In the genomic region with DNA sequence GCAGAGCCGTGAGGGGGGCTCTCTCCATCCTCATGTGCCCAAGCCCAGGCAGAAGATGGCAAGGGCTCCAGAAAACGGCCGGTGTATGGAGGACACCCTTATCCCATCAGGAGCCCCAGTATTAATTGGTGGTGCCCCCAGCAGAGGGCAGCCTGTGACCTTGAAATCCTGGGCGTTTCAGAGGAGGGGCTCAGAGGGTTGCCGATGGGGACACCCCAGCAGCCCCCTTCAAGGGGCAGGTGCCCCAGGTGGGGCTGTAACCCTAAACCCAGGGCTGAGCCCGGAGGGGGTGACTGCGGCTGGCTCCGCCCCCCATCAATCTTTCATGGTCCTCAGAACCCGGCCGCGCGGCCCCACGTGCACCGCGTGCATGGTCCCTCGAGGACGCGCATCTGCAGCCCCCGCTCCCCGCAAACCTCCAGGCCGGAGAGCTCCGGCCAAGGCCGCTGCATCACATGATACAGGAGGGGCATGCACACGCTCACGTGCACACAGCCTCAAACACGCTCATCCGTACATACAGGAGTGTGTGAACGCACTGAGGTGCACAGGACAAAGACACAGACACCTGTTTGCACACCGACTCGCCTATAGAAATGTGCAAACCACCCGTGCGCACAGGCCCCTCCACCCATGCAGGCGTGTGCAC, we compare ENCODE assay signal across 1 cellular context.
TF ChIP-seq lines count a peak whose summit lies in the region.

No MANE protein-coding gene starts in this region.

TF ChIP-seq in K562, 482 proteins besides CTCF, POLR2A, EP300 and RAD21 (continued from another document and continues in another):
- TF ChIP-seq, protein P1, sequence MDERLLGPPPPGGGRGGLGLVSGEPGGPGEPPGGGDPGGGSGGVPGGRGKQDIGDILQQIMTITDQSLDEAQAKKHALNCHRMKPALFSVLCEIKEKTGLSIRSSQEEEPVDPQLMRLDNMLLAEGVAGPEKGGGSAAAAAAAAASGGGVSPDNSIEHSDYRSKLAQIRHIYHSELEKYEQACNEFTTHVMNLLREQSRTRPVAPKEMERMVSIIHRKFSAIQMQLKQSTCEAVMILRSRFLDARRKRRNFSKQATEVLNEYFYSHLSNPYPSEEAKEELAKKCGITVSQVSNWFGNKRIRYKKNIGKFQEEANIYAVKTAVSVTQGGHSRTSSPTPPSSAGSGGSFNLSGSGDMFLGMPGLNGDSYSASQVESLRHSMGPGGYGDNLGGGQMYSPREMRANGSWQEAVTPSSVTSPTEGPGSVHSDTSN (CRISPR knock-in tag; IDR thresholded peaks at IDR 0.05; ENCODE audit: low read depth), result no peak
- TF ChIP-seq, protein P1 (tag; conservative IDR thresholded peaks at IDR 0.05; ENCODE audit: low read depth), result peak; percentile 42; the same call in 1 of the 2 replicates
- TF ChIP-seq ZNF431 (CRISPR knock-in tag; IDR thresholded peaks at IDR 0.05), result peak; percentile 59; the same call in 1 of the 2 replicates
- TF ChIP-seq, protein P2, sequence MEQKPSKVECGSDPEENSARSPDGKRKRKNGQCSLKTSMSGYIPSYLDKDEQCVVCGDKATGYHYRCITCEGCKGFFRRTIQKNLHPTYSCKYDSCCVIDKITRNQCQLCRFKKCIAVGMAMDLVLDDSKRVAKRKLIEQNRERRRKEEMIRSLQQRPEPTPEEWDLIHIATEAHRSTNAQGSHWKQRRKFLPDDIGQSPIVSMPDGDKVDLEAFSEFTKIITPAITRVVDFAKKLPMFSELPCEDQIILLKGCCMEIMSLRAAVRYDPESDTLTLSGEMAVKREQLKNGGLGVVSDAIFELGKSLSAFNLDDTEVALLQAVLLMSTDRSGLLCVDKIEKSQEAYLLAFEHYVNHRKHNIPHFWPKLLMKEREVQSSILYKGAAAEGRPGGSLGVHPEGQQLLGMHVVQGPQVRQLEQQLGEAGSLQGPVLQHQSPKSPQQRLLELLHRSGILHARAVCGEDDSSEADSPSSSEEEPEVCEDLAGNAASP (IDR thresholded peaks at IDR 0.05), result no peak
- no peak for TF ChIP-seq SAFB2 (IDR thresholded peaks at IDR 0.05; ENCODE audit: borderline replicate concordance, low read depth, low read length, severe bottlenecking)
- TF ChIP-seq BHLHE40 (IDR thresholded peaks at IDR 0.05; ENCODE audit: low read length), result peak; percentile 88
- TF ChIP-seq, protein P3, sequence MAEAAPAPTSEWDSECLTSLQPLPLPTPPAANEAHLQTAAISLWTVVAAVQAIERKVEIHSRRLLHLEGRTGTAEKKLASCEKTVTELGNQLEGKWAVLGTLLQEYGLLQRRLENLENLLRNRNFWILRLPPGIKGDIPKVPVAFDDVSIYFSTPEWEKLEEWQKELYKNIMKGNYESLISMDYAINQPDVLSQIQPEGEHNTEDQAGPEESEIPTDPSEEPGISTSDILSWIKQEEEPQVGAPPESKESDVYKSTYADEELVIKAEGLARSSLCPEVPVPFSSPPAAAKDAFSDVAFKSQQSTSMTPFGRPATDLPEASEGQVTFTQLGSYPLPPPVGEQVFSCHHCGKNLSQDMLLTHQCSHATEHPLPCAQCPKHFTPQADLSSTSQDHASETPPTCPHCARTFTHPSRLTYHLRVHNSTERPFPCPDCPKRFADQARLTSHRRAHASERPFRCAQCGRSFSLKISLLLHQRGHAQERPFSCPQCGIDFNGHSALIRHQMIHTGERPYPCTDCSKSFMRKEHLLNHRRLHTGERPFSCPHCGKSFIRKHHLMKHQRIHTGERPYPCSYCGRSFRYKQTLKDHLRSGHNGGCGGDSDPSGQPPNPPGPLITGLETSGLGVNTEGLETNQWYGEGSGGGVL (CRISPR knock-in tag; IDR thresholded peaks at IDR 0.05), result no peak
- no peak for TF ChIP-seq ZNF134 (CRISPR knock-in tag; conservative IDR thresholded peaks at IDR 0.05)
- TF ChIP-seq, protein P4, sequence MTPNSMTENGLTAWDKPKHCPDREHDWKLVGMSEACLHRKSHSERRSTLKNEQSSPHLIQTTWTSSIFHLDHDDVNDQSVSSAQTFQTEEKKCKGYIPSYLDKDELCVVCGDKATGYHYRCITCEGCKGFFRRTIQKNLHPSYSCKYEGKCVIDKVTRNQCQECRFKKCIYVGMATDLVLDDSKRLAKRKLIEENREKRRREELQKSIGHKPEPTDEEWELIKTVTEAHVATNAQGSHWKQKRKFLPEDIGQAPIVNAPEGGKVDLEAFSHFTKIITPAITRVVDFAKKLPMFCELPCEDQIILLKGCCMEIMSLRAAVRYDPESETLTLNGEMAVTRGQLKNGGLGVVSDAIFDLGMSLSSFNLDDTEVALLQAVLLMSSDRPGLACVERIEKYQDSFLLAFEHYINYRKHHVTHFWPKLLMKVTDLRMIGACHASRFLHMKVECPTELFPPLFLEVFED (CRISPR knock-in tag; conservative IDR thresholded peaks at IDR 0.05), result no peak
- no peak for TF ChIP-seq EGR1 (conservative IDR thresholded peaks at IDR 0.05)
- no peak for TF ChIP-seq CBFB (CRISPR knock-in tag; IDR thresholded peaks at IDR 0.05)
- no peak for TF ChIP-seq NUFIP1 (IDR thresholded peaks at IDR 0.05; ENCODE audit: partially characterized antibody)
- no peak for TF ChIP-seq GABPA (tag; conservative IDR thresholded peaks at IDR 0.05; ENCODE audit: low read depth)
- peak; percentile 48 for TF ChIP-seq RAD51 (IDR thresholded peaks at IDR 0.05; ENCODE audit: borderline replicate concordance, low read depth)
- no peak for TF ChIP-seq SLC30A9 (CRISPR knock-in tag; IDR thresholded peaks at IDR 0.05)
- no peak; the same call in 1 of the 2 replicates for TF ChIP-seq NR2C2 (CRISPR knock-in tag; IDR thresholded peaks at IDR 0.05)
- TF ChIP-seq NR2C2 (tag; IDR thresholded peaks at IDR 0.05), result no peak
- TF ChIP-seq NONO (IDR thresholded peaks at IDR 0.05; ENCODE audit: low read depth in 2 of 2, low read length in 1 of 2), result no peak
- no peak for TF ChIP-seq ZNF282 (CRISPR knock-in tag; IDR thresholded peaks at IDR 0.05)
- TF ChIP-seq TCF7L2 (IDR thresholded peaks at IDR 0.05; ENCODE audit: low read depth, low read length), result no peak
- TF ChIP-seq RCOR1 (IDR thresholded peaks at IDR 0.05; ENCODE audit: borderline replicate concordance in 1 of 2, low read depth in 2 of 2, low read length in 2 of 2), result no peak
- TF ChIP-seq, protein P5, sequence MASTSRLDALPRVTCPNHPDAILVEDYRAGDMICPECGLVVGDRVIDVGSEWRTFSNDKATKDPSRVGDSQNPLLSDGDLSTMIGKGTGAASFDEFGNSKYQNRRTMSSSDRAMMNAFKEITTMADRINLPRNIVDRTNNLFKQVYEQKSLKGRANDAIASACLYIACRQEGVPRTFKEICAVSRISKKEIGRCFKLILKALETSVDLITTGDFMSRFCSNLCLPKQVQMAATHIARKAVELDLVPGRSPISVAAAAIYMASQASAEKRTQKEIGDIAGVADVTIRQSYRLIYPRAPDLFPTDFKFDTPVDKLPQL (IDR thresholded peaks at IDR 0.05; ENCODE audit: extremely low read depth, insufficient read length), result no peak
- TF ChIP-seq STAT5A (IDR thresholded peaks at IDR 0.05; ENCODE audit: borderline replicate concordance, low read length), result no peak
- TF ChIP-seq, protein P6, sequence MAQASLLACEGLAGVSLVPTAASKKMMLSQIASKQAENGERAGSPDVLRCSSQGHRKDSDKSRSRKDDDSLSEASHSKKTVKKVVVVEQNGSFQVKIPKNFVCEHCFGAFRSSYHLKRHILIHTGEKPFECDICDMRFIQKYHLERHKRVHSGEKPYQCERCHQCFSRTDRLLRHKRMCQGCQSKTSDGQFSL (CRISPR knock-in tag; IDR thresholded peaks at IDR 0.05), result 0 out of 2 replicates have a peak, but pooled peaks have one; percentile 33
- TF ChIP-seq, protein P6 (tag; IDR thresholded peaks at IDR 0.05), result no peak
- no peak for TF ChIP-seq ELF4 (CRISPR knock-in tag; IDR thresholded peaks at IDR 0.05)
- no peak for TF ChIP-seq PURB (CRISPR knock-in tag; IDR thresholded peaks at IDR 0.05; ENCODE audit: low read depth)
- TF ChIP-seq CREM (IDR thresholded peaks at IDR 0.05; ENCODE audit: low read depth), result 0 out of 2 replicates have a peak, but pooled peaks have one; percentile 2
- TF ChIP-seq CCNT2 (IDR thresholded peaks at IDR 0.05; ENCODE audit: borderline replicate concordance, extremely low read depth, insufficient read length, low read depth, low read length), result peak; percentile 15
- TF ChIP-seq ZKSCAN1 (IDR thresholded peaks at IDR 0.05; ENCODE audit: low read depth, low read length), result no peak
- TF ChIP-seq IRF2 (CRISPR knock-in tag; IDR thresholded peaks at IDR 0.05), result no peak
- TF ChIP-seq TAF1 (IDR thresholded peaks at IDR 0.05; ENCODE audit: control insufficient read depth, extremely low read depth, insufficient read depth, low read length, severe bottlenecking), result no peak
- TF ChIP-seq, protein P7, sequence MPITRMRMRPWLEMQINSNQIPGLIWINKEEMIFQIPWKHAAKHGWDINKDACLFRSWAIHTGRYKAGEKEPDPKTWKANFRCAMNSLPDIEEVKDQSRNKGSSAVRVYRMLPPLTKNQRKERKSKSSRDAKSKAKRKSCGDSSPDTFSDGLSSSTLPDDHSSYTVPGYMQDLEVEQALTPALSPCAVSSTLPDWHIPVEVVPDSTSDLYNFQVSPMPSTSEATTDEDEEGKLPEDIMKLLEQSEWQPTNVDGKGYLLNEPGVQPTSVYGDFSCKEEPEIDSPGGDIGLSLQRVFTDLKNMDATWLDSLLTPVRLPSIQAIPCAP (CRISPR knock-in tag; IDR thresholded peaks at IDR 0.05; ENCODE audit: borderline replicate concordance), result no peak
- TF ChIP-seq KAT7 (CRISPR knock-in tag; IDR thresholded peaks at IDR 0.05; ENCODE audit: borderline replicate concordance), result no peak
- TF ChIP-seq, protein P8, sequence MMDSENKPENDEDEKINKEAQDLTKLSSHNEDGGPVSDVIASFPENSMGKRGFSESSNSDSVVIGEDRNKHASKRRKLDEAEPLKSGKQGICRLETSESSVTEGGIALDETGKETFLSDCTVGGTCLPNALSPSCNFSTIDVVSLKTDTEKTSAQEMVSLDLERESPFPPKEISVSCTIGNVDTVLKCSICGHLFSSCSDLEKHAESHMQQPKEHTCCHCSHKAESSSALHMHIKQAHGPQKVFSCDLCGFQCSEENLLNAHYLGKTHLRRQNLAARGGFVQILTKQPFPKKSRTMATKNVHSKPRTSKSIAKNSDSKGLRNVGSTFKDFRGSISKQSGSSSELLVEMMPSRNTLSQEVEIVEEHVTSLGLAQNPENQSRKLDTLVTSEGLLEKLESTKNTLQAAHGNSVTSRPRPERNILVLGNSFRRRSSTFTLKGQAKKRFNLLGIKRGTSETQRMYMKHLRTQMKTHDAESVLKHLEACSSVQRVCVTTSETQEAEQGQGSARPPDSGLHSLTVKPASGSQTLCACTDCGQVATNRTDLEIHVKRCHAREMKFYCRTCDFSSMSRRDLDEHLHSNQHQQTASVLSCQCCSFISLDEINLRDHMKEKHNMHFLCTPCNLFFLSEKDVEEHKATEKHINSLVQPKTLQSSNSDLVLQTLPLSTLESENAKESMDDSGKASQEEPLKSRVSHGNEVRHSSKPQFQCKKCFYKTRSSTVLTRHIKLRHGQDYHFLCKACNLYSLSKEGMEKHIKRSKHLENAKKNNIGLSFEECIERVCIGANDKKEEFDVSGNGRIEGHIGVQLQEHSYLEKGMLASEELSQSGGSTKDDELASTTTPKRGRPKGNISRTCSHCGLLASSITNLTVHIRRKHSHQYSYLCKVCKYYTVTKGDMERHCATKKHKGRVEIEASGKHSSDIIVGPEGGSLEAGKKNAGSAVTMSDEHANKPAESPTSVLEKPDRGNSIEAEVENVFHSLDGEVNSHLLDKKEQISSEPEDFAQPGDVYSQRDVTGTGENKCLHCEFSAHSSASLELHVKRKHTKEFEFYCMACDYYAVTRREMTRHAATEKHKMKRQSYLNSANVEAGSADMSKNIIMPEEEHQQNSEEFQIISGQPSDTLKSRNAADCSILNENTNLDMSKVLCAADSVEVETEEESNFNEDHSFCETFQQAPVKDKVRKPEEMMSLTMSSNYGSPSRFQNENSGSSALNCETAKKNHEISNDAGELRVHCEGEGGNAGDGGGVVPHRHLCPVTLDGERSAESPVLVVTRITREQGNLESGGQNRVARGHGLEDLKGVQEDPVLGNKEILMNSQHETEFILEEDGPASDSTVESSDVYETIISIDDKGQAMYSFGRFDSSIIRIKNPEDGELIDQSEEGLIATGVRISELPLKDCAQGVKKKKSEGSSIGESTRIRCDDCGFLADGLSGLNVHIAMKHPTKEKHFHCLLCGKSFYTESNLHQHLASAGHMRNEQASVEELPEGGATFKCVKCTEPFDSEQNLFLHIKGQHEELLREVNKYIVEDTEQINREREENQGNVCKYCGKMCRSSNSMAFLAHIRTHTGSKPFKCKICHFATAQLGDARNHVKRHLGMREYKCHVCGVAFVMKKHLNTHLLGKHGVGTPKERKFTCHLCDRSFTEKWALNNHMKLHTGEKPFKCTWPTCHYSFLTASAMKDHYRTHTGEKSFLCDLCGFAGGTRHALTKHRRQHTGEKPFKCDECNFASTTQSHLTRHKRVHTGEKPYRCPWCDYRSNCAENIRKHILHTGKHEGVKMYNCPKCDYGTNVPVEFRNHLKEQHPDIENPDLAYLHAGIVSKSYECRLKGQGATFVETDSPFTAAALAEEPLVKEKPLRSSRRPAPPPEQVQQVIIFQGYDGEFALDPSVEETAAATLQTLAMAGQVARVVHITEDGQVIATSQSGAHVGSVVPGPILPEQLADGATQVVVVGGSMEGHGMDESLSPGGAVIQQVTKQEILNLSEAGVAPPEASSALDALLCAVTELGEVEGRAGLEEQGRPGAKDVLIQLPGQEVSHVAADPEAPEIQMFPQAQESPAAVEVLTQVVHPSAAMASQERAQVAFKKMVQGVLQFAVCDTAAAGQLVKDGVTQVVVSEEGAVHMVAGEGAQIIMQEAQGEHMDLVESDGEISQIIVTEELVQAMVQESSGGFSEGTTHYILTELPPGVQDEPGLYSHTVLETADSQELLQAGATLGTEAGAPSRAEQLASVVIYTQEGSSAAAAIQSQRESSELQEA (IDR thresholded peaks at IDR 0.05; ENCODE audit: low read depth), result no peak
- TF ChIP-seq ZBTB17 (CRISPR knock-in tag; IDR thresholded peaks at IDR 0.05), result no peak
- TF ChIP-seq ZNF217 (CRISPR knock-in tag; IDR thresholded peaks at IDR 0.05), result no peak
- TF ChIP-seq, protein P9, sequence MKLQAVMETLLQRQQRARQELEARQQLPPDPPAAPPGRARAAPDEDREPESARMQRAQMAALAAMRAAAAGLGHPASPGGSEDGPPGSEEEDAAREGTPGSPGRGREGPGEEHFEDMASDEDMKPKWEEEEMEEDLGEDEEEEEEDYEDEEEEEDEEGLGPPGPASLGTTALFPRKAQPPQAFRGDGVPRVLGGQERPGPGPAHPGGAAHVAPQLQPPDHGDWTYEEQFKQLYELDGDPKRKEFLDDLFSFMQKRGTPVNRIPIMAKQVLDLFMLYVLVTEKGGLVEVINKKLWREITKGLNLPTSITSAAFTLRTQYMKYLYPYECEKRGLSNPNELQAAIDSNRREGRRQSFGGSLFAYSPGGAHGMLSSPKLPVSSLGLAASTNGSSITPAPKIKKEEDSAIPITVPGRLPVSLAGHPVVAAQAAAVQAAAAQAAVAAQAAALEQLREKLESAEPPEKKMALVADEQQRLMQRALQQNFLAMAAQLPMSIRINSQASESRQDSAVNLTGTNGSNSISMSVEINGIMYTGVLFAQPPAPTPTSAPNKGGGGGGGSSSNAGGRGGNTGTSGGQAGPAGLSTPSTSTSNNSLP (IDR thresholded peaks at IDR 0.05; ENCODE audit: borderline replicate concordance, low read depth, low read length), result no peak
- TF ChIP-seq BCOR (IDR thresholded peaks at IDR 0.05), result 0 out of 2 replicates have a peak, but pooled peaks have one; percentile 6
